9 cellular contexts compared by ENCODE assay signal in genomic region chr17:14070344-14071007, GRCh38. TPM values are rescaled to one million over a fixed set of nuclear protein-coding genes. Genes with fewer than 3 reads are reported as not detected.
DNase-seq lines count a peak whose midpoint lies in the region; ATAC-seq and TF ChIP-seq lines count a peak whose summit lies in the region.
"Had no signal": no experiment of that assay in that cellular context is flagged by ENCODE, and none has a peak within 500 bp of the region (broad histone marks: within the 10 kb centered on the region; RNA-seq: fewer than 3 reads in every experiment).

No MANE protein-coding gene starts in this region.

- peaks cover 32% of the 10 kb centered on the region for H3K4me1 ChIP-seq in PC-3 (ENCODE audit: insufficient read depth, low read length)
- H3K4me1 ChIP-seq in osteoblast (ENCODE audit: insufficient read depth, low read length): peaks cover 13% of the 10 kb centered on the region

- H3K27me3 ChIP-seq in PC-3 (ENCODE audit: low read length) (no peaks in the 10 kb centered on the region), osteoblast (ENCODE audit: insufficient read depth, low read length) (no peaks in the 10 kb centered on the region)

- peak overlapping the region; percentile 99 for H3K4me3 ChIP-seq in PC-3 (ENCODE audit: low read length)
- H3K4me3 ChIP-seq in epithelial cell of proximal tubule (ENCODE audit: low read depth, low read length): peak overlapping the region; percentile 85
- peak overlapping the region; percentile 96 for H3K4me3 ChIP-seq in osteoblast (ENCODE audit: insufficient read depth, low read length)

- H3K79me2 ChIP-seq in PC-3 (ENCODE audit: low read length) (peaks cover 86% of the 10 kb centered on the region), osteoblast (ENCODE audit: insufficient read depth, low read length) (peaks cover 77% of the 10 kb centered on the region)

- in situ Hi-C loops in Caki2 (cut with HindIII; ENCODE audit: low pct_unique_long_range_greater_than_20kb, low sequenced_read_pairs): no loop called here

- POLR2A ChIA-PET in PC-3 (lab: Charles Lee; ENCODE audit: unreplicated experiment): interaction anchor here (0.6 kb wide), 1 partner anchor 201 kb away, joined by 3 read pairs; no protein-coding TSS in a partner anchor

- H3K36me3 ChIP-seq in PC-3 (ENCODE audit: low read depth, low read length): peaks cover 16% of the 10 kb centered on the region; the same call in 1 of the 2 replicates
- H3K36me3 ChIP-seq in osteoblast (ENCODE audit: insufficient read depth, low read length): no peaks in the 10 kb centered on the region

- H3K27ac ChIP-seq in PC-3 (ENCODE audit: low read length): no peak overlapping the region
- H3K27ac ChIP-seq in osteoblast (ENCODE audit: low read depth, low read length): no peak overlapping the region

- H3K9me2 ChIP-seq in PC-3 (replicated peaks; ENCODE audit: low read length): no peaks in the 10 kb centered on the region

- peak; percentile 19 for DNase-seq in Caki2 (ENCODE audit: low read depth)
- DNase-seq in PC-3: no peak
- peak; percentile 12 for DNase-seq in epithelial cell of proximal tubule (ENCODE audit: low read depth)
- no peak for DNase-seq in osteoblast (ENCODE audit: insufficient read length, low spot score, missing footprints)
- no peak for DNase-seq in SW480 (ENCODE audit: low spot score)
- no peak for DNase-seq in stimulated activated CD4-positive, alpha-beta T cell treated with anti-CD3 and anti-CD28 coated beads, Interleukin-1b, Interleukin-23, amount 100 ng/mL, for 48 hours
- no peak for DNase-seq in middle frontal gyrus (ENCODE audit: extremely low spot score, low spot score)
- no peak for DNase-seq in cerebellar nuclear complex (lab: John Stamatoyannopoulos, UW)
- DNase-seq: stimulated activated CD4-positive, alpha-beta T cell treated with anti-CD3 and anti-CD28 coated beads, Interleukin-12 subunit alpha, Interleukin-12 subunit beta, amount 100 ng/mL, for 4 hours had no signal

- H4K20me1 ChIP-seq in PC-3 (ENCODE audit: low read length) (peaks cover 9% of the 10 kb centered on the region; the same call in 1 of the 2 replicates), osteoblast (ENCODE audit: insufficient read depth, low read length) (no peaks in the 10 kb centered on the region)

- no TSS peak for BruUV-seq in PC-3 (replicated peaks; lab: Mats Ljungman, UMichigan)

- H3K4me2 ChIP-seq in PC-3 (ENCODE audit: low read length) (peak overlapping the region; percentile 91), osteoblast (ENCODE audit: insufficient read depth, low read length) (peak overlapping the region; percentile 73)

- peak overlapping the region; percentile 97 for H3K9ac ChIP-seq in PC-3 (ENCODE audit: low read length)

- CTCF ChIA-PET in PC-3 (lab: Charles Lee): no interaction called here

- TF ChIP-seq CTCF in PC-3 (conservative IDR thresholded peaks at IDR 0.05; ENCODE audit: low read depth, low read length): no peak
- TF ChIP-seq CTCF in epithelial cell of proximal tubule (conservative IDR thresholded peaks at IDR 0.05; ENCODE audit: low read depth, low read length): no peak
- no peak for TF ChIP-seq CTCF in osteoblast (IDR thresholded peaks at IDR 0.05; ENCODE audit: extremely low read depth, low read depth, low read length)

- H3K9me3 ChIP-seq in PC-3 (ENCODE audit: low read length) (no peaks in the 10 kb centered on the region), osteoblast (ENCODE audit: low read depth, low read length) (no peaks in the 10 kb centered on the region)

- no peaks in the 10 kb centered on the region for H3F3A ChIP-seq in PC-3 (ENCODE audit: low read length, unreplicated experiment)

- ATAC-seq in PC-3: no peak

- intact Hi-C loops in PC-3 (cut with micrococcal nuclease): no loop called here

- H2AFZ ChIP-seq in PC-3 (ENCODE audit: low read length): no peak overlapping the region
- no peak overlapping the region for H2AFZ ChIP-seq in osteoblast (ENCODE audit: low read length)

RNA-seq across cellular contexts. Expression of gene COX10, which starts 1.2 kb away (rescaled TPM):
- 10.6 and 11.8 TPM in 2 replicates for total RNA-seq in Caki2 (2014; rRNA removed; shearing (Covaris generic); ENCODE audit: low replicate concordance)
- total RNA-seq in PC-3 (2014; rRNA removed) (28.3 and 34.7 TPM in 2 replicates), epithelial cell of proximal tubule (24.8 and 27.6 TPM in 2 replicates), osteoblast (14.1 and 14.8 TPM in 2 replicates)

Comparison
In these comparisons a context has a peak if more than half of its experiments do, and no peak if none do; other contexts are left out.
1. DNase-seq: peak in Caki2 (single experiment) and epithelial cell of proximal tubule (single experiment); none in PC-3 (single experiment), osteoblast (single experiment), SW480 (single experiment), stimulated activated CD4-positive, alpha-beta T cell treated with anti-CD3 and anti-CD28 coated beads, Interleukin-1b, Interleukin-23, amount 100 ng/mL, for 48 hours (single experiment), middle frontal gyrus (single experiment) and cerebellar nuclear complex (0 of 2).
2. Peak in every context shown above with its lines, with median percentiles within 50 percentile points of each other: H3K4me3 ChIP-seq.